Comparison of ENCODE assay signal across 22 cellular contexts in the genomic region with DNA sequence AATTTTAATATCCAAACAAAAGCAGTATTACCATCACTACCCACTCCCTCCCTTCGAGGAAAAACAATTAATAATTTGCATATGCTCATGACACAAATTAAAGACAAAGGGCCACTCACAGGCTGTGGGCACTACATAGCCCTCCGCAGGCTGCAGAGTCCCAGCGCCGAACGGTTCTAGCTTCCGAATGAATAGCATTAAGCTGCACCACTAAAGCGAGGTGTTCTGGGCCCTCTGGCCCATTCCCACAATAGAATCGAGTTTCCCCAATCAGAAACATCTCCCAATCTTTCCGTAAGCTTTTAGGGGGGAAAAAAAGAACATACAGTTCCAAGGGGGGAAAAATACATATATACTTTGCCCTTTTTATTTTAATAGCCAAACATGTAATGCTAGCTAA. TPM values are rescaled to one million over a fixed set of nuclear protein-coding genes. Genes with fewer than 3 reads are reported as not detected.
"Had no signal": no experiment of that assay in that cellular context is flagged by ENCODE, and none has a peak within 500 bp of the region (broad histone marks: within the 10 kb centered on the region; RNA-seq: fewer than 3 reads in every experiment).

No MANE protein-coding gene starts in this region.

- H3K27ac ChIP-seq: esophagus squamous epithelium, gastroesophageal sphincter, right lobe of liver, tibial artery, upper lobe of left lung, uterus had no signal

- H3K9me3 Mint-ChIP-seq: effector memory CD8-positive, alpha-beta T cell; naive thymus-derived CD8-positive, alpha-beta T cell; stimulated activated effector memory CD8-positive, alpha-beta T cell treated with anti-CD3 and anti-CD28 coated beads, Interleukin-12 subunit alpha, Interleukin-12 subunit beta, amount 100 ng/mL, for 72 hours; stimulated activated naive CD8-positive, alpha-beta T cell treated with anti-CD3 and anti-CD28 coated beads, Interleukin-15, Interleukin-2, amounts not matched to agents 100 ng/mL and 50 ng/mL, for 24 hours had no signal

- H3K4me3 ChIP-seq: esophagus squamous epithelium, gastroesophageal sphincter, mucosa of descending colon, right lobe of liver, tibial artery, upper lobe of left lung, uterus had no signal

- H3K9me3 ChIP-seq: esophagus squamous epithelium, gastroesophageal sphincter, mucosa of descending colon, right lobe of liver, tibial artery, upper lobe of left lung, uterus had no signal

- DNase-seq: cortex of kidney; effector memory CD8-positive, alpha-beta T cell; esophagus squamous epithelium; foreskin fibroblast; left colon; mucosa of descending colon; naive thymus-derived CD8-positive, alpha-beta T cell; posterior cingulate gyrus; right lobe of liver; stimulated activated CD4-positive, alpha-beta T cell treated with anti-CD3 and anti-CD28 coated beads, Interleukin-4, amount 100 ng/mL, for 1 hour; stimulated activated CD8-positive, alpha-beta memory T cell treated with anti-CD3 and anti-CD28 coated beads, Interleukin-4, amount 100 ng/mL, for 48 hours; tibial artery; upper lobe of left lung; uterus had no signal

- H3K4me3 Mint-ChIP-seq: effector memory CD8-positive, alpha-beta T cell; naive thymus-derived CD8-positive, alpha-beta T cell; stimulated activated effector memory CD8-positive, alpha-beta T cell treated with anti-CD3 and anti-CD28 coated beads, Interleukin-12 subunit alpha, Interleukin-12 subunit beta, amount 100 ng/mL, for 72 hours; stimulated activated naive CD8-positive, alpha-beta T cell treated with anti-CD3 and anti-CD28 coated beads, Interleukin-15, Interleukin-2, amounts not matched to agents 100 ng/mL and 50 ng/mL, for 24 hours had no signal

- H3K36me3 ChIP-seq: esophagus squamous epithelium, gastroesophageal sphincter, right lobe of liver, tibial artery, upper lobe of left lung, uterus had no signal

- ATAC-seq: effector memory CD8-positive, alpha-beta T cell; gastroesophageal sphincter; left colon; mucosa of descending colon; naive thymus-derived CD8-positive, alpha-beta T cell; right lobe of liver; stimulated activated effector memory CD8-positive, alpha-beta T cell treated with anti-CD3 and anti-CD28 coated beads, Interleukin-12 subunit alpha, Interleukin-12 subunit beta, amount 100 ng/mL, for 72 hours had no signal

- H3K36me3 Mint-ChIP-seq: naive thymus-derived CD8-positive, alpha-beta T cell; stimulated activated effector memory CD8-positive, alpha-beta T cell treated with anti-CD3 and anti-CD28 coated beads, Interleukin-12 subunit alpha, Interleukin-12 subunit beta, amount 100 ng/mL, for 72 hours had no signal

- H3K4me1 Mint-ChIP-seq: stimulated activated effector memory CD8-positive, alpha-beta T cell treated with anti-CD3 and anti-CD28 coated beads, Interleukin-12 subunit alpha, Interleukin-12 subunit beta, amount 100 ng/mL, for 72 hours had no signal

- H3K27ac Mint-ChIP-seq: effector memory CD8-positive, alpha-beta T cell; naive thymus-derived CD8-positive, alpha-beta T cell; stimulated activated effector memory CD8-positive, alpha-beta T cell treated with anti-CD3 and anti-CD28 coated beads, Interleukin-12 subunit alpha, Interleukin-12 subunit beta, amount 100 ng/mL, for 72 hours; stimulated activated naive CD8-positive, alpha-beta T cell treated with anti-CD3 and anti-CD28 coated beads, Interleukin-15, Interleukin-2, amounts not matched to agents 100 ng/mL and 50 ng/mL, for 24 hours had no signal

RNA-seq across cellular contexts. Expression of gene SIX3, which starts 14.5 kb away (rescaled TPM):
- total RNA-seq: epithelial cell of proximal tubule; esophagus squamous epithelium; kidney epithelial cell; left colon; liver; lung microvascular endothelial cell; mucosa of descending colon; naive thymus-derived CD8-positive, alpha-beta T cell; osteocyte; right lobe of liver; upper lobe of left lung; uterus had no signal
- polyA plus RNA-seq: liver; naive thymus-derived CD8-positive, alpha-beta T cell had no signal
